Comparison of ENCODE assay signal across 24 cellular contexts in genomic region chr9:135228983-135229625, GRCh38.
A peak's percentile ranks its signal among the peaks of the same experiment; 100 is the strongest.
DNase-seq lines count a peak whose midpoint lies in the region; ATAC-seq and TF ChIP-seq lines count a peak whose summit lies in the region.
"Had no signal": no experiment of that assay in that cellular context is flagged by ENCODE, and none has a peak within 500 bp of the region (broad histone marks: within the 10 kb centered on the region; RNA-seq: fewer than 3 reads in every experiment).

No MANE protein-coding gene starts in this region.

- intact Hi-C loops in Right ventricle myocardium superior (cut with DNase I) (no loop called here), cardiac septum (cut with DNase I) (no loop called here), lower lobe of right lung (cut with DNase I) (no loop called here)

- H3K4me3 Mint-ChIP-seq in stimulated activated memory B cell treated with anti-CD40 and anti-IgM and Interleukin-4, amounts not matched to agents 10 μg/mL and 1 μg/mL and 100 μg/mL, for 72 hours = no peak overlapping the region
- H3K4me3 Mint-ChIP-seq: H9 had no signal

- H3K36me3 ChIP-seq in right atrium auricular region (no peaks in the 10 kb centered on the region), lower lobe of right lung (no peaks in the 10 kb centered on the region), suprapubic skin (no peaks in the 10 kb centered on the region)

- H3K27me3 ChIP-seq in right atrium auricular region (no peaks in the 10 kb centered on the region), lower lobe of right lung (ENCODE audit: low read depth) (peaks cover 13% of the 10 kb centered on the region), suprapubic skin (peaks cover 51% of the 10 kb centered on the region)

- H3K9me3 ChIP-seq in right atrium auricular region (peaks cover 0 to 7% of the 10 kb centered on the region in 2 donors), lower lobe of right lung (no peaks in the 10 kb centered on the region), suprapubic skin (peaks cover 3% of the 10 kb centered on the region)

- no peak for TF ChIP-seq CTCF in right atrium auricular region (IDR thresholded peaks at IDR 0.05)
- TF ChIP-seq CTCF in lower lobe of right lung (IDR thresholded peaks at IDR 0.05) = no peak
- TF ChIP-seq CTCF in suprapubic skin (IDR thresholded peaks at IDR 0.05) = no peak

- WGBS in suprapubic skin = 71% methylated on average over 1 of the region's 14 CpGs

- H3K4me3 ChIP-seq in right atrium auricular region (no peak overlapping the region), lower lobe of right lung (no peak overlapping the region), suprapubic skin (no peak overlapping the region)
- H3K4me3 ChIP-seq: GM23248 had no signal

- peak; percentile 30 for DNase-seq in Right ventricle myocardium superior
- DNase-seq in right atrium auricular region (ENCODE audit: low spot score) = no peak
- DNase-seq in cardiac septum (ENCODE audit: low spot score) = peak; percentile 66
- DNase-seq in lower lobe of right lung = peak; percentile 32
- peak; percentile 36 to 56 for DNase-seq in suprapubic skin (ENCODE audit: low spot score in 2 of 2)
- DNase-seq in hypothalamus (lab: John Stamatoyannopoulos, UW) = no peak
- DNase-seq: 8988T; ACHN; DMS153; DND-41; GM23248; KBM-7; MV-4-11; NCI-H1105; NCI-H146; NCI-H1930; NCI-H2107; NCI-H526; NK-92 treated with Interleukin-12 subunit alpha and Interleukin-12 subunit beta, amount 100 ng/mL, for 24 hours; PC-3; SHP77 had no signal

- no peaks in the 10 kb centered on the region for H3K9me3 Mint-ChIP-seq in stimulated activated memory B cell treated with anti-CD40 and anti-IgM and Interleukin-4, amounts not matched to agents 10 μg/mL and 1 μg/mL and 100 μg/mL, for 72 hours

- no peaks in the 10 kb centered on the region for H3K4me1 ChIP-seq in right atrium auricular region
- no peaks in the 10 kb centered on the region for H3K4me1 ChIP-seq in lower lobe of right lung
- no peaks in the 10 kb centered on the region for H3K4me1 ChIP-seq in suprapubic skin

- no peaks in the 10 kb centered on the region for H3K36me3 Mint-ChIP-seq in stimulated activated memory B cell treated with anti-CD40 and anti-IgM and Interleukin-4, amounts not matched to agents 10 μg/mL and 1 μg/mL and 100 μg/mL, for 72 hours

- no peak for TF ChIP-seq EP300 in suprapubic skin (IDR thresholded peaks at IDR 0.05)

- no peak for TF ChIP-seq POLR2A in suprapubic skin (IDR thresholded peaks at IDR 0.05)

- H3K4me1 Mint-ChIP-seq in stimulated activated memory B cell treated with anti-CD40 and anti-IgM and Interleukin-4, amounts not matched to agents 10 μg/mL and 1 μg/mL and 100 μg/mL, for 72 hours = no peaks in the 10 kb centered on the region

- ATAC-seq in Right ventricle myocardium superior (ENCODE audit: poor library complexity) = no peak
- no peak for ATAC-seq in lower lobe of right lung
- no peak for ATAC-seq in GM18511 (IDR thresholded peaks at IDR 0.05; ENCODE audit: unreplicated experiment)
- no peak for ATAC-seq in stimulated activated memory B cell treated with anti-CD40 and anti-IgM and Interleukin-4, amounts not matched to agents 10 μg/mL and 1 μg/mL and 100 μg/mL, for 72 hours
- ATAC-seq: PC-3 had no signal

- H3K27me3 Mint-ChIP-seq in stimulated activated memory B cell treated with anti-CD40 and anti-IgM and Interleukin-4, amounts not matched to agents 10 μg/mL and 1 μg/mL and 100 μg/mL, for 72 hours = peaks cover 27% of the 10 kb centered on the region

- H3K27ac Mint-ChIP-seq in stimulated activated memory B cell treated with anti-CD40 and anti-IgM and Interleukin-4, amounts not matched to agents 10 μg/mL and 1 μg/mL and 100 μg/mL, for 72 hours = no peak overlapping the region

- H3K27ac ChIP-seq in right atrium auricular region = no peak overlapping the region
- H3K27ac ChIP-seq in lower lobe of right lung = no peak overlapping the region
- H3K27ac ChIP-seq in suprapubic skin = no peak overlapping the region
- H3K27ac ChIP-seq: GM23248 had no signal

Comparison
In these comparisons a context has a peak if more than half of its experiments do, and no peak if none do; other contexts are left out.
1. DNase-seq: peak in Right ventricle myocardium superior (single experiment), cardiac septum (single experiment), lower lobe of right lung (single experiment) and suprapubic skin (2 of 2); none in right atrium auricular region (single experiment) and hypothalamus (0 of 51).